ENCODE assay signal across 15 cellular contexts in the genomic region with DNA sequence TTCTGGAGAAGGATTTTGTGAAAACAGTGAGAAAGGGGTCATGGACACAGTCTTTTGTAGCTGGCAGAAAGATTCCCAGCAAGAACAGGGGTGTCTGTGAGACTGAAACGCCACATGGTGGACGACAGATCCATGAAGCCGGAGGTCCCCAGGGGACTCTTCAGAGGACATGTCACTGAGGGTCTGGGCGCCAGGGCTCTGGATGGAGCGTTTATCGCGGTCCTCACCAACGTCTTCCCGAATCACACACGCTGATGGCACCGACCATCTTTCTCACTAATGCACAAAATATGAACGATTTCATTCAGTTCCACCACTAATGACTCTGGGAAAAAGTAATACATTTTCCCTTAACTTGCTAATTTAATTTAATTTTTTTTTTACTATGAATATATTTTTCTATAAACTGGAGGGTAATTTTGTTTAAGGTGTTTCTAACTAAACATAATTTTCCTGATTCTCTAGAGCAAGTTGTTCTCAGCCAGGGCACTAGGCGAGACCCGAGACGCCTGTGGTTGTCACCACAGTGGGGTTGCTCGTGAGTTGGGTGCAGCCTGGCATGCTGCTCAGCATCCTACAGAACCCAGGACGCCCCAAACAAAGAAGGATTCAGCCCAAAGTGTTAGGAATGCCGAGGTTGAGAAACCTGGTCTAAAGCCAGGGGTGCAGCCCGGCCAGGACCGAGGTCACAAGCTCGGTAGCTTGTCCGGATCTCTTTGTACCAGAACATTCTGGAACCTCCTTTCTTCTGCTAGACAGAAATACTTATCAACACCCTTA.
"Had no signal": no experiment of that assay in that cellular context is flagged by ENCODE, and none has a peak within 500 bp of the region (broad histone marks: within the 10 kb centered on the region; RNA-seq: fewer than 3 reads in every experiment).

No MANE protein-coding gene starts in this region.

- H3K27ac ChIP-seq: hepatocyte, right atrium auricular region, SK-N-MC, skin epidermis, thyroid gland had no signal

- H3K9me3 ChIP-seq: right atrium auricular region, thyroid gland had no signal

- ATAC-seq: effector memory CD8-positive, alpha-beta T cell; left colon; natural killer cell treated with Interleukin-12 subunit alpha and Interleukin-12 subunit beta and Interleukin-15 and Interleukin-18, amount 100 ng/mL, for 72 hours; stimulated activated naive CD8-positive, alpha-beta T cell treated with anti-CD3 and anti-CD28 coated beads, Interleukin-15, amount 100 ng/mL, for 72 hours had no signal

- H3K27me3 ChIP-seq: right atrium auricular region, thyroid gland had no signal

- H3K4me1 ChIP-seq: right atrium auricular region, thyroid gland had no signal

- H3K4me3 ChIP-seq: hepatocyte, lung, right atrium auricular region, SK-N-MC, skin epidermis, thyroid gland had no signal

- H3K36me3 ChIP-seq: right atrium auricular region, thyroid gland had no signal

- DNase-seq: activated CD4-positive, alpha-beta T cell treated with anti-CD3 and anti-CD28 coated beads, Interleukin-2, amount 50 U/mL, for 4 hours; activated naive CD4-positive, alpha-beta T cell treated with anti-CD3 and anti-CD28 coated beads, Interleukin-2, amount 50 U/mL, for 16 hours; dermis blood vessel endothelial cell; effector memory CD8-positive, alpha-beta T cell; stimulated activated CD4-positive, alpha-beta T cell treated with anti-CD3 and anti-CD28 coated beads, Interleukin-15, amount 100 ng/mL, for 24 hours; stimulated activated CD4-positive, alpha-beta T cell treated with anti-CD3 and anti-CD28 coated beads, Interleukin-2, amount 100 ng/mL, for 48 hours; stimulated activated naive CD8-positive, alpha-beta T cell treated with anti-CD3 and anti-CD28 coated beads, Interleukin-15, amount 100 ng/mL, for 72 hours; thyroid gland had no signal
